2 cellular contexts compared by ENCODE assay signal in genomic region chr16:64745275-64745674, GRCh38.
TF ChIP-seq lines count a peak whose summit lies in the region.

No MANE protein-coding gene starts in this region.

TF ChIP-seq in IMR-90, 13 proteins besides CTCF, POLR2A, EP300 and RAD21:
- no peak for TF ChIP-seq MAZ (IDR thresholded peaks at IDR 0.05; ENCODE audit: borderline replicate concordance, low read depth, low read length)
- TF ChIP-seq RCOR1 (IDR thresholded peaks at IDR 0.05; ENCODE audit: insufficient replicate concordance, low read length) = no peak
- no peak for TF ChIP-seq CEBPB (IDR thresholded peaks at IDR 0.05; ENCODE audit: low read depth, low read length)
- TF ChIP-seq BHLHE40 (IDR thresholded peaks at IDR 0.05; ENCODE audit: low read depth, low read length) = no peak
- TF ChIP-seq MXI1 (IDR thresholded peaks at IDR 0.05; ENCODE audit: borderline replicate concordance, low read depth, low read length) = no peak
- no peak for TF ChIP-seq USF2 (IDR thresholded peaks at IDR 0.05; ENCODE audit: low read depth, low read length)
- TF ChIP-seq NFE2L2 (IDR thresholded peaks at IDR 0.05; ENCODE audit: low read depth, low read length) = no peak
- TF ChIP-seq CHD1 (IDR thresholded peaks at IDR 0.05; ENCODE audit: low read depth, low read length) = no peak
- no peak for TF ChIP-seq ELK1 (IDR thresholded peaks at IDR 0.05; ENCODE audit: borderline replicate concordance, low read depth, low read length)
- no peak for TF ChIP-seq SMC3 (IDR thresholded peaks at IDR 0.05; ENCODE audit: low read depth, low read length)
- no peak for TF ChIP-seq MAFK (IDR thresholded peaks at IDR 0.05; ENCODE audit: low read depth, low read length)

TF ChIP-seq in SK-N-SH, 30 proteins besides CTCF, POLR2A, EP300 and RAD21:
- TF ChIP-seq USF1 (IDR thresholded peaks at IDR 0.05; ENCODE audit: borderline replicate concordance, low read depth) (no peak), RXRA (IDR thresholded peaks at IDR 0.05; ENCODE audit: borderline replicate concordance, low read depth) (no peak), GABPA (IDR thresholded peaks at IDR 0.05; ENCODE audit: low read depth) (no peak), FOXM1 (IDR thresholded peaks at IDR 0.05; ENCODE audit: low read depth) (no peak), USF2 (IDR thresholded peaks at IDR 0.05; ENCODE audit: borderline replicate concordance, low read depth, low read length) (no peak), REST (IDR thresholded peaks at IDR 0.05; ENCODE audit: low read depth, low read length) (no peak), MEF2A (IDR thresholded peaks at IDR 0.05; ENCODE audit: borderline replicate concordance, low read depth) (no peak), YY1 (IDR thresholded peaks at IDR 0.05; ENCODE audit: low read depth) (no peak), GATA2 (CRISPR knock-in tag; IDR thresholded peaks at IDR 0.05) (no peak), NFIC (IDR thresholded peaks at IDR 0.05; ENCODE audit: borderline replicate concordance) (no peak), EZH2phosphoT487 (IDR thresholded peaks at IDR 0.05; ENCODE audit: borderline replicate concordance, low read depth) (no peak), ELF1 (IDR thresholded peaks at IDR 0.05) (no peak), TEAD4 (IDR thresholded peaks at IDR 0.05; ENCODE audit: borderline replicate concordance, insufficient read depth) (no peak)
TF ChIP-seq in SK-N-SH: peak in this region for 0.
